ENCODE assay signal across 9 cellular contexts in genomic region chr22:20939457-20940177, GRCh38. TPM values are rescaled to one million over a fixed set of nuclear protein-coding genes. Genes with fewer than 3 reads are reported as not detected.
DNase-seq lines count a peak whose midpoint lies in the region; ATAC-seq and TF ChIP-seq lines count a peak whose summit lies in the region.
"Not testable (repeated sequence)": the region's sequence is repeated elsewhere in the genome, so short reads cannot be mapped to it uniquely, and the experiment has no call there.
"Had no signal": no experiment of that assay in that cellular context is flagged by ENCODE, and none has a peak within 500 bp of the region (broad histone marks: within the 10 kb centered on the region; RNA-seq: fewer than 3 reads in every experiment).

No MANE protein-coding gene starts in this region.

- H4K20me1 ChIP-seq in BLaER1 treated with 17β-estradiol and CSF1 and Interleukin-3, amounts not matched to agents 10 nM and 100 nM: peaks cover 98 to 100% (median 99%) of the 10 kb centered on the region in 11 experiments

- H3K23ac ChIP-seq in trophoblast cell (ENCODE audit: low read length): not testable (repeated sequence)

- H3K14ac ChIP-seq in trophoblast cell (ENCODE audit: low read length): not testable (repeated sequence)

- not testable (repeated sequence) for H2BK5ac ChIP-seq in trophoblast cell (ENCODE audit: low read depth, low read length, poor library complexity)

- H3K27ac ChIP-seq in BLaER1 treated with 17β-estradiol and CSF1 and Interleukin-3, amounts not matched to agents 10 nM and 100 nM; trophoblast cell (ENCODE audit: low read depth, low read length): not testable (repeated sequence)

- H3K4me1 Mint-ChIP-seq in activated T-cell treated with anti-CD3 and anti-CD28 coated beads, Interleukin-2, amount 50 U/mL, for 72 hours (ENCODE audit: low read depth): peaks cover 81% of the 10 kb centered on the region
- H3K4me1 Mint-ChIP-seq in central memory CD8-positive, alpha-beta T cell: peaks cover 80% of the 10 kb centered on the region
- H3K4me1 Mint-ChIP-seq in glutamatergic neuron (ENCODE audit: low read depth, unreplicated experiment) (peaks cover 24% of the 10 kb centered on the region), naive B cell (peaks cover 41 to 76% (median 75%) of the 10 kb centered on the region in 3 donors)

- peaks cover 47 to 100% (median 79%) of the 10 kb centered on the region in 11 experiments for H3K36me3 ChIP-seq in BLaER1 treated with 17β-estradiol and CSF1 and Interleukin-3, amounts not matched to agents 10 nM and 100 nM
- peaks cover 19 to 24% of the 10 kb centered on the region in 2 experiments for H3K36me3 ChIP-seq in trophoblast cell (ENCODE audit: control insufficient read depth in 1 of 2, insufficient read depth in 2 of 2, low read length in 2 of 2)

- H3K27me3 Mint-ChIP-seq in activated T-cell treated with anti-CD3 and anti-CD28 coated beads, Interleukin-2, amount 50 U/mL, for 72 hours (ENCODE audit: low read depth); central memory CD8-positive, alpha-beta T cell; glutamatergic neuron (ENCODE audit: unreplicated experiment); naive B cell: not testable (repeated sequence)

- H3K4me3 Mint-ChIP-seq in activated T-cell treated with anti-CD3 and anti-CD28 coated beads, Interleukin-2, amount 50 U/mL, for 72 hours: peak overlapping the region in 1 of 2 donors; percentile 23
- peak overlapping the region; percentile 58 for H3K4me3 Mint-ChIP-seq in central memory CD8-positive, alpha-beta T cell
- H3K4me3 Mint-ChIP-seq in glutamatergic neuron (ENCODE audit: unreplicated experiment); naive B cell: not testable (repeated sequence)

- H3K79me2 ChIP-seq in trophoblast cell (ENCODE audit: control insufficient read depth, insufficient read depth, low read length, poor library complexity): peaks cover 29% of the 10 kb centered on the region

- H3K4ac ChIP-seq in trophoblast cell (ENCODE audit: low read depth, low read length): peak overlapping the region; percentile 83

- H2AK5ac ChIP-seq in trophoblast cell (ENCODE audit: low read length): not testable (repeated sequence)

- H3K9ac ChIP-seq in BLaER1 treated with 17β-estradiol and CSF1 and Interleukin-3, amounts not matched to agents 10 nM and 100 nM; trophoblast cell (ENCODE audit: low read length): not testable (repeated sequence)

- H4K91ac ChIP-seq in trophoblast cell (ENCODE audit: low read depth, low read length): not testable (repeated sequence)

- H3K9me3 ChIP-seq in BLaER1 treated with 17β-estradiol and CSF1 and Interleukin-3, amounts not matched to agents 10 nM and 100 nM (replicated peaks in 1 of 11); trophoblast cell (ENCODE audit: insufficient read depth, low read depth, low read length): not testable (repeated sequence)

- not testable (repeated sequence) for H3K18ac ChIP-seq in trophoblast cell (ENCODE audit: low read length)

- not testable (repeated sequence) for H3K79me1 ChIP-seq in trophoblast cell (ENCODE audit: low read length)

- peaks cover 20 to 56% (median 27%) of the 10 kb centered on the region in 10 experiments; a peak in 19 of 20 replicates for H3K4me1 ChIP-seq in BLaER1 treated with 17β-estradiol and CSF1 and Interleukin-3, amounts not matched to agents 10 nM and 100 nM
- not testable (repeated sequence) for H3K4me1 ChIP-seq in trophoblast cell (ENCODE audit: control insufficient read depth in 1 of 2, insufficient read depth in 2 of 2, low read length in 2 of 2)

- H3K36me3 Mint-ChIP-seq in activated T-cell treated with anti-CD3 and anti-CD28 coated beads, Interleukin-2, amount 50 U/mL, for 72 hours (ENCODE audit: insufficient read depth in 2 of 2): peaks cover 6 to 26% of the 10 kb centered on the region in 2 donors
- peaks cover 36% of the 10 kb centered on the region for H3K36me3 Mint-ChIP-seq in central memory CD8-positive, alpha-beta T cell (ENCODE audit: insufficient read depth)
- not testable (repeated sequence) for H3K36me3 Mint-ChIP-seq in glutamatergic neuron (ENCODE audit: unreplicated experiment); naive B cell

- H3K27me3 ChIP-seq in BLaER1 treated with 17β-estradiol and CSF1 and Interleukin-3, amounts not matched to agents 10 nM and 100 nM; trophoblast cell (ENCODE audit: insufficient read depth, low read length): not testable (repeated sequence)

- ATAC-seq in activated T-cell treated with anti-CD3 and anti-CD28 coated beads, Interleukin-2, amount 50 U/mL, for 72 hours (replicated peaks in 1 of 2); central memory CD8-positive, alpha-beta T cell (replicated peaks; ENCODE audit: extremely low read depth, poor library complexity, severe bottlenecking); naive B cell (ENCODE audit: low read depth in 2 of 2): not testable (repeated sequence)

- H3K4me2 ChIP-seq in BLaER1 treated with 17β-estradiol and CSF1 and Interleukin-3, amounts not matched to agents 10 nM and 100 nM: peak overlapping the region in 7 of 11 experiments; percentile 2 to 45 (median 17); a peak in 12 of 22 replicates
- not testable (repeated sequence) for H3K4me2 ChIP-seq in trophoblast cell (ENCODE audit: low read length)

- peak overlapping the region; percentile 14 for H3K27ac Mint-ChIP-seq in activated T-cell treated with anti-CD3 and anti-CD28 coated beads, Interleukin-2, amount 50 U/mL, for 72 hours
- not testable (repeated sequence) for H3K27ac Mint-ChIP-seq in central memory CD8-positive, alpha-beta T cell (ENCODE audit: low read depth)
- H3K27ac Mint-ChIP-seq in glutamatergic neuron (ENCODE audit: unreplicated experiment) (peak overlapping the region; percentile 54), naive B cell (peak overlapping the region in 5 of 6 donors; percentile 59 to 74 (median 65))

- H4K8ac ChIP-seq in trophoblast cell (ENCODE audit: low read depth, low read length): not testable (repeated sequence)

- TF ChIP-seq CTCF in glutamatergic neuron (IDR thresholded peaks at IDR 0.05; ENCODE audit: partially characterized antibody, unreplicated experiment): not testable (repeated sequence)

- not testable (repeated sequence) for H4K12ac ChIP-seq in trophoblast cell (ENCODE audit: low read depth, low read length)

- not testable (repeated sequence) for H3K9me3 Mint-ChIP-seq in activated T-cell treated with anti-CD3 and anti-CD28 coated beads, Interleukin-2, amount 50 U/mL, for 72 hours; central memory CD8-positive, alpha-beta T cell; glutamatergic neuron (ENCODE audit: unreplicated experiment); naive B cell

- peak; percentile 27 for DNase-seq in NCI-H2029 (lab: John Stamatoyannopoulos, UW)
- not testable (repeated sequence) for DNase-seq in activated T-cell treated with anti-CD3 and anti-CD28 coated beads, Interleukin-2, amount 50 U/mL, for 72 hours; central memory CD8-positive, alpha-beta T cell (ENCODE audit: low spot score in 2 of 2); glutamatergic neuron; naive B cell
- peak in 1 of 2 donors; percentile 33 for DNase-seq in trophoblast cell

- WGBS in trophoblast cell (ENCODE audit: extremely low coverage, insufficient coverage, insufficient read length): no CpG with 5 or more reads among the region's 14 CpGs

- H2BK120ac ChIP-seq in trophoblast cell (ENCODE audit: insufficient read depth, low read length, poor library complexity): not testable (repeated sequence)

- H3K4me3 ChIP-seq in BLaER1 treated with 17β-estradiol and CSF1 and Interleukin-3, amounts not matched to agents 10 nM and 100 nM; trophoblast cell (ENCODE audit: low read depth, low read length): not testable (repeated sequence)

- not testable (repeated sequence) for H2BK12ac ChIP-seq in trophoblast cell (ENCODE audit: low read length)

- not testable (repeated sequence) for H2AFZ ChIP-seq in trophoblast cell (ENCODE audit: insufficient read depth, low read length, poor library complexity)

RNA-seq across cellular contexts. Expression of gene CRKL, which starts 22.4 kb away (rescaled TPM):
- total RNA-seq in activated T-cell treated with anti-CD3 and anti-CD28 coated beads, Interleukin-2, amount 50 U/mL, for 72 hours: 10 to 100 TPM; 70.4 to 71.5 TPM
- total RNA-seq in glutamatergic neuron (ENCODE audit: unreplicated experiment): 59.6 TPM
- 10 to 100 TPM; 42.6 to 60.7 (median 50.0) TPM for polyA plus RNA-seq in naive B cell (ENCODE audit: low read depth in 6 of 6)
- 43.3 and 44.5 TPM in 2 replicates for polyA plus RNA-seq in trophoblast cell (2013)

RNA-seq across cellular contexts. Expression of gene AIFM3, which starts 27.4 kb away (rescaled TPM):
- under 1 TPM in 1 of 2 donors, not detected in 1; 0.58 TPM for total RNA-seq in activated T-cell treated with anti-CD3 and anti-CD28 coated beads, Interleukin-2, amount 50 U/mL, for 72 hours
- total RNA-seq in glutamatergic neuron (ENCODE audit: unreplicated experiment): 0.64 TPM
- polyA plus RNA-seq in naive B cell (ENCODE audit: low read depth in 6 of 6): under 1 TPM in 2 of 6 donors, not detected in 4; 0.26 to 0.82 TPM
- 0.31 and 0.49 TPM in 2 replicates for polyA plus RNA-seq in trophoblast cell (2013)
- total RNA-seq: H4, SJCRH30 had no signal

RNA-seq across cellular contexts. Expression of gene LZTR1, which starts 42.5 kb away (rescaled TPM):
- 10 to 100 TPM; 30.6 to 42.8 TPM for total RNA-seq in activated T-cell treated with anti-CD3 and anti-CD28 coated beads, Interleukin-2, amount 50 U/mL, for 72 hours
- total RNA-seq in glutamatergic neuron (ENCODE audit: unreplicated experiment): 165 TPM
- 10 to 100 TPM in 2 of 6 donors, 1 to 10 TPM in 4; 3.6 to 15.0 (median 9.3) TPM for polyA plus RNA-seq in naive B cell (ENCODE audit: low read depth in 6 of 6)
- 17.9 and 19.9 TPM in 2 replicates for polyA plus RNA-seq in trophoblast cell (2013)
